8 cellular contexts compared by ENCODE assay signal in genomic region chr9:72280913-72281500, GRCh38.
DNase-seq lines count a peak whose midpoint lies in the region; ATAC-seq and TF ChIP-seq lines count a peak whose summit lies in the region.

No MANE protein-coding gene starts in this region.

- ATAC-seq in GM21619 (IDR thresholded peaks at IDR 0.05; ENCODE audit: unreplicated experiment): peak; percentile 83

- in situ Hi-C loops in transverse colon (cut with MboI; ENCODE audit: low pct_ligation_motif_present in 1 of 4, low pct_unique_long_range_greater_than_20kb in 1 of 4, low sequenced_read_pairs in 3 of 4): loop anchor here (5.0 to 25.0 kb wide), 5 partner anchors 311 to 544 kb away; no protein-coding TSS in a partner anchor

- DNase-seq in ELF-1 (ENCODE audit: low read depth, low spot score): peak; percentile 74
- peak; percentile 52 for DNase-seq in KG1 (lab: John Stamatoyannopoulos, UW)
- peak; percentile 43 to 55 for DNase-seq in SJSA1 (ENCODE audit: low read depth in 1 of 2, low spot score in 2 of 2)
- DNase-seq in activated effector memory CD4-positive, alpha-beta T cell treated with anti-CD3 and anti-CD28 coated beads, Interleukin-2, amount 50 U/mL, for 16 hours: peak; percentile 89
- peak; percentile 71 for DNase-seq in germinal center (ENCODE audit: low spot score)
- peak; percentile 57 to 80 (median 75) for DNase-seq in ovary
- DNase-seq in transverse colon: peak; percentile 76

- intact Hi-C loops in ovary (cut with DNase I): loop anchor here (5.0 to 10.0 kb wide), 4 partner anchors 311 to 546 kb away; no protein-coding TSS in a partner anchor
- intact Hi-C loops in transverse colon (cut with DNase I; ENCODE audit: low total_unique reads): loop anchor here (5.0 to 10.0 kb wide), 2 partner anchors 311 to 544 kb away; no protein-coding TSS in a partner anchor

- H3K27ac ChIP-seq in SJSA1 (no peak overlapping the region), ovary (no peak overlapping the region), transverse colon (no peak overlapping the region)

- TF ChIP-seq EP300 in ovary (IDR thresholded peaks at IDR 0.05): no peak
- no peak for TF ChIP-seq EP300 in transverse colon (IDR thresholded peaks at IDR 0.05; ENCODE audit: low read depth)

- H3K9me3 ChIP-seq in SJSA1 (replicated peaks): no peaks in the 10 kb centered on the region
- H3K9me3 ChIP-seq in ovary: no peaks in the 10 kb centered on the region
- H3K9me3 ChIP-seq in transverse colon: no peaks in the 10 kb centered on the region

- H3K27me3 ChIP-seq in SJSA1 (replicated peaks) (no peaks in the 10 kb centered on the region), ovary (no peaks in the 10 kb centered on the region), transverse colon (no peaks in the 10 kb centered on the region)

- no peaks in the 10 kb centered on the region for H3K4me1 ChIP-seq in SJSA1 (replicated peaks)
- H3K4me1 ChIP-seq in ovary (ENCODE audit: insufficient read depth): no peaks in the 10 kb centered on the region
- H3K4me1 ChIP-seq in transverse colon: peaks cover 0 to 9% (median 0%) of the 10 kb centered on the region in 4 donors

- WGBS in ovary, 3 donors: 34 to 38% (median 34%) methylated on average over 11 of the region's 11 CpGs
- 23 to 32% methylated on average over 10 to 11 of the region's 11 CpGs for WGBS in transverse colon (ENCODE audit: low coverage in 1 of 2), 2 donors

- H3K4me3 ChIP-seq in SJSA1 (no peak overlapping the region), ovary (no peak overlapping the region), transverse colon (no peak overlapping the region)

- peak; percentile 59 to 82 (median 77) for TF ChIP-seq CTCF in ovary (IDR thresholded peaks at IDR 0.05)
- TF ChIP-seq CTCF in transverse colon (IDR thresholded peaks at IDR 0.05): peak; percentile 83 to 93 (median 88)

- H3K36me3 ChIP-seq in SJSA1 (no peaks in the 10 kb centered on the region), ovary (no peaks in the 10 kb centered on the region), transverse colon (no peaks in the 10 kb centered on the region)

- TF ChIP-seq POLR2A in ovary (IDR thresholded peaks at IDR 0.05) (no peak), transverse colon (IDR thresholded peaks at IDR 0.05) (no peak)
